23 cellular contexts compared by ENCODE assay signal in genomic region chr2:133760366-133760765, GRCh38.
A peak's percentile ranks its signal among the peaks of the same experiment; 100 is the strongest.
DNase-seq lines count a peak whose midpoint lies in the region; ATAC-seq, FAIRE-seq and TF ChIP-seq lines count a peak whose summit lies in the region.
"Had no signal": no experiment of that assay in that cellular context is flagged by ENCODE, and none has a peak within 500 bp of the region (broad histone marks: within the 10 kb centered on the region; RNA-seq: fewer than 3 reads in every experiment).

No MANE protein-coding gene starts in this region.

- H3K27me3 Mint-ChIP-seq in progenitor cell of endocrine pancreas = peaks cover 9% of the 10 kb centered on the region
- peaks cover 0 to 9% of the 10 kb centered on the region in 2 donors for H3K27me3 Mint-ChIP-seq in effector memory CD8-positive, alpha-beta T cell
- H3K27me3 Mint-ChIP-seq: activated CD4-positive, alpha-beta memory T cell treated with anti-CD3 and anti-CD28 coated beads for 36 hours had no signal

- no peak for TF ChIP-seq CTCF in AG10803 (conservative IDR thresholded peaks at IDR 0.05; ENCODE audit: low read length)
- TF ChIP-seq CTCF in progenitor cell of endocrine pancreas (IDR thresholded peaks at IDR 0.05; ENCODE audit: unreplicated experiment) = no peak

- H3K36me3 Mint-ChIP-seq in progenitor cell of endocrine pancreas (ENCODE audit: insufficient read depth) = no peaks in the 10 kb centered on the region
- H3K36me3 Mint-ChIP-seq in effector memory CD8-positive, alpha-beta T cell (ENCODE audit: insufficient read depth) = no peaks in the 10 kb centered on the region
- H3K36me3 Mint-ChIP-seq: activated CD4-positive, alpha-beta memory T cell treated with anti-CD3 and anti-CD28 coated beads for 36 hours; mesothelial cell of epicardium had no signal

- H3K4me3 Mint-ChIP-seq in progenitor cell of endocrine pancreas (ENCODE audit: low read depth) = no peak overlapping the region
- no peak overlapping the region for H3K4me3 Mint-ChIP-seq in effector memory CD8-positive, alpha-beta T cell
- H3K4me3 Mint-ChIP-seq: activated CD4-positive, alpha-beta memory T cell treated with anti-CD3 and anti-CD28 coated beads for 36 hours; mesothelial cell of epicardium; neural crest cell had no signal

- no peak for FAIRE-seq in GM12892 (lab: Jason Lieb, UNC)

- no peak for TF ChIP-seq POLR2A in GM12892 (IDR thresholded peaks at IDR 0.05; ENCODE audit: low read depth, low read length)

- peak overlapping the region; percentile 7 for H3K27ac Mint-ChIP-seq in progenitor cell of endocrine pancreas
- no peak overlapping the region for H3K27ac Mint-ChIP-seq in effector memory CD8-positive, alpha-beta T cell
- H3K27ac Mint-ChIP-seq: activated CD4-positive, alpha-beta memory T cell treated with anti-CD3 and anti-CD28 coated beads for 36 hours; mesothelial cell of epicardium had no signal

- H3K4me3 ChIP-seq in AG10803 (ENCODE audit: low read length) = no peak overlapping the region
- H3K4me3 ChIP-seq: HAP-1, vagina had no signal

- DNase-seq in AG10803 (ENCODE audit: low read depth) (peak; percentile 62), M059J (ENCODE audit: low read depth) (peak; percentile 66), fibroblast of peridontal ligament (ENCODE audit: extremely low read depth) (peak; percentile 89), progenitor cell of endocrine pancreas (ENCODE audit: low spot score, unreplicated experiment) (no peak), GM12892 (ENCODE audit: insufficient read length) (no peak)
- DNase-seq in stimulated activated CD8-positive, alpha-beta memory T cell treated with anti-CD3 and anti-CD28 coated beads, Interleukin-4, amount 100 ng/mL, for 48 hours = no peak
- no peak for DNase-seq in effector memory CD8-positive, alpha-beta T cell
- no peak for DNase-seq in stimulated activated CD4-positive, alpha-beta T cell treated with anti-CD3 and anti-CD28 coated beads, Interleukin-4, amount 100 ng/mL, for 1 hour
- DNase-seq: activated CD4-positive, alpha-beta memory T cell treated with anti-CD3 and anti-CD28 coated beads for 36 hours; activated CD4-positive, CD25-positive, alpha-beta regulatory T cell; activated gamma-delta T cell; AML-193; central memory CD4-positive, alpha-beta T cell; DMS79; left cardiac atrium; NCI-H1417 treated with DMSO at 0.1 percent for 48 hours; NCI-H510A; stimulated activated CD4-positive, alpha-beta T cell treated with anti-CD3 and anti-CD28 coated beads, Interleukin-12 subunit alpha, Interleukin-12 subunit beta, amount 100 ng/mL, for 4 hours; substantia nigra had no signal

- peaks cover 2% of the 10 kb centered on the region for H3K4me1 Mint-ChIP-seq in progenitor cell of endocrine pancreas (ENCODE audit: low read depth)
- no peaks in the 10 kb centered on the region for H3K4me1 Mint-ChIP-seq in effector memory CD8-positive, alpha-beta T cell (ENCODE audit: low read depth in 2 of 2)

- H3K9me3 Mint-ChIP-seq in progenitor cell of endocrine pancreas (ENCODE audit: low read depth) = no peaks in the 10 kb centered on the region
- peaks cover 0 to 2% of the 10 kb centered on the region in 2 donors for H3K9me3 Mint-ChIP-seq in effector memory CD8-positive, alpha-beta T cell
- H3K9me3 Mint-ChIP-seq: activated CD4-positive, alpha-beta memory T cell treated with anti-CD3 and anti-CD28 coated beads for 36 hours had no signal

- no peak for ATAC-seq in effector memory CD8-positive, alpha-beta T cell (replicated peaks)
- ATAC-seq: left cardiac atrium had no signal

Comparison
In these comparisons a context has a peak if more than half of its experiments do, and no peak if none do; other contexts are left out.
1. DNase-seq: peak in AG10803 (single experiment), M059J (single experiment) and fibroblast of peridontal ligament (single experiment); none in progenitor cell of endocrine pancreas (single experiment), stimulated activated CD8-positive, alpha-beta memory T cell treated with anti-CD3 and anti-CD28 coated beads, Interleukin-4, amount 100 ng/mL, for 48 hours (single experiment), effector memory CD8-positive, alpha-beta T cell (0 of 3), stimulated activated CD4-positive, alpha-beta T cell treated with anti-CD3 and anti-CD28 coated beads, Interleukin-4, amount 100 ng/mL, for 1 hour (single experiment) and GM12892 (single experiment).